Comparison of ENCODE assay signal across 32 cellular contexts in genomic region chr2:136077138-136077537, GRCh38.
"Had no signal": no experiment of that assay in that cellular context is flagged by ENCODE, and none has a peak within 500 bp of the region (broad histone marks: within the 10 kb centered on the region; RNA-seq: fewer than 3 reads in every experiment).

No MANE protein-coding gene starts in this region.

- H3K36me3 ChIP-seq: ovary, right lobe of liver, sigmoid colon, spleen, suprapubic skin, tibial artery, transverse colon, upper lobe of right lung, uterus had no signal

- H3K27ac Mint-ChIP-seq: natural killer cell treated with Interleukin-12 subunit alpha and Interleukin-12 subunit beta and Interleukin-15 and Interleukin-18, amount 100 ng/mL, for 72 hours; nephron progenitor cell; progenitor cell of endocrine pancreas; stimulated activated memory B cell treated with anti-CD40 and anti-IgM and Interleukin-4, amounts not matched to agents 10 μg/mL and 1 μg/mL and 100 μg/mL, for 72 hours; stimulated activated naive CD8-positive, alpha-beta T cell treated with anti-CD3 and anti-CD28 coated beads, Interleukin-15, amount 100 ng/mL, for 72 hours; type B pancreatic cell had no signal

- H3K27ac ChIP-seq: ovary, parathyroid adenoma, psoas muscle, right lobe of liver, sigmoid colon, spleen, suprapubic skin, testis, tibial artery, transverse colon, upper lobe of right lung, uterus had no signal

- H3K9me3 Mint-ChIP-seq: natural killer cell treated with Interleukin-12 subunit alpha and Interleukin-12 subunit beta and Interleukin-15 and Interleukin-18, amount 100 ng/mL, for 72 hours had no signal

- H2AFZ ChIP-seq: parathyroid adenoma had no signal

- H3K36me3 Mint-ChIP-seq: stimulated activated memory B cell treated with anti-CD40 and anti-IgM and Interleukin-4, amounts not matched to agents 10 μg/mL and 1 μg/mL and 100 μg/mL, for 72 hours; type B pancreatic cell had no signal

- H3K27me3 Mint-ChIP-seq: naive thymus-derived CD8-positive, alpha-beta T cell; natural killer cell treated with Interleukin-12 subunit alpha and Interleukin-12 subunit beta and Interleukin-15 and Interleukin-18, amount 100 ng/mL, for 72 hours; progenitor cell of endocrine pancreas; stimulated activated memory B cell treated with anti-CD40 and anti-IgM and Interleukin-4, amounts not matched to agents 10 μg/mL and 1 μg/mL and 100 μg/mL, for 72 hours; stimulated activated naive CD8-positive, alpha-beta T cell treated with anti-CD3 and anti-CD28 coated beads, Interleukin-15, amount 100 ng/mL, for 72 hours; type B pancreatic cell had no signal

- DNase-seq: naive thymus-derived CD8-positive, alpha-beta T cell; nephron progenitor cell; occipital lobe; ovary; posterior cingulate gyrus; psoas muscle; right cardiac atrium; right lobe of liver; sigmoid colon; spleen; stimulated activated CD4-positive, alpha-beta T cell treated with anti-CD3 and anti-CD28 coated beads, Interleukin-12 subunit alpha, Interleukin-12 subunit beta, amount 100 ng/mL, for 4 hours; stimulated activated CD4-positive, alpha-beta T cell treated with anti-CD3 and anti-CD28 coated beads, Interleukin-1b, Interleukin-23, amount 100 ng/mL, for 48 hours; stimulated activated CD4-positive, alpha-beta T cell treated with anti-CD3 and anti-CD28 coated beads, Interleukin-4, amount 100 ng/mL, for 1 hour; stimulated activated CD4-positive, alpha-beta T cell treated with anti-CD3 and anti-CD28 coated beads, Interleukin-4, amount 100 ng/mL, for 4 hours; stimulated activated CD8-positive, alpha-beta memory T cell treated with anti-CD3 and anti-CD28 coated beads, Interleukin-4, amount 100 ng/mL, for 48 hours; stimulated activated naive CD4-positive, alpha-beta T cell; stimulated activated naive CD8-positive, alpha-beta T cell treated with anti-CD3 and anti-CD28 coated beads, Interleukin-15, amount 100 ng/mL, for 72 hours; stimulated activated naive CD8-positive, alpha-beta T cell treated with anti-CD3 and anti-CD28 coated beads, Interleukin-15, Interleukin-2, amounts not matched to agents 100 U/mL and 50 U/mL, for 24 hours; substantia nigra; testis; tibial artery; transverse colon; upper lobe of right lung; uterus had no signal

- H3K4me1 ChIP-seq: parathyroid adenoma, psoas muscle, right lobe of liver, suprapubic skin, testis, tibial artery, transverse colon, upper lobe of right lung, uterus had no signal

- ATAC-seq: naive thymus-derived CD8-positive, alpha-beta T cell; natural killer cell treated with Interleukin-12 subunit alpha and Interleukin-12 subunit beta and Interleukin-15 and Interleukin-18, amount 100 ng/mL, for 72 hours; psoas muscle; right cardiac atrium; stimulated activated memory B cell treated with anti-CD40 and anti-IgM and Interleukin-4, amounts not matched to agents 10 μg/mL and 1 μg/mL and 100 μg/mL, for 72 hours; stimulated activated naive CD8-positive, alpha-beta T cell treated with anti-CD3 and anti-CD28 coated beads, Interleukin-15, amount 100 ng/mL, for 72 hours; stimulated activated naive CD8-positive, alpha-beta T cell treated with anti-CD3 and anti-CD28 coated beads, Interleukin-15, Interleukin-2, amounts not matched to agents 100 U/mL and 50 U/mL, for 24 hours; upper lobe of right lung had no signal

- H3K4me2 ChIP-seq: smooth muscle cell had no signal

- H3K27me3 ChIP-seq: ovary, right lobe of liver, sigmoid colon, spleen, suprapubic skin, testis, tibial artery, transverse colon, upper lobe of right lung, uterus had no signal

- H3K4me3 ChIP-seq: ovary, psoas muscle, right lobe of liver, sigmoid colon, smooth muscle cell, spleen, suprapubic skin, testis, tibial artery, transverse colon, upper lobe of right lung, uterus had no signal

- H3K9ac ChIP-seq: parathyroid adenoma had no signal

- H3K4me3 Mint-ChIP-seq: naive thymus-derived CD8-positive, alpha-beta T cell; natural killer cell treated with Interleukin-12 subunit alpha and Interleukin-12 subunit beta and Interleukin-15 and Interleukin-18, amount 100 ng/mL, for 72 hours; nephron progenitor cell; neural crest cell; stimulated activated memory B cell treated with anti-CD40 and anti-IgM and Interleukin-4, amounts not matched to agents 10 μg/mL and 1 μg/mL and 100 μg/mL, for 72 hours; stimulated activated naive CD8-positive, alpha-beta T cell treated with anti-CD3 and anti-CD28 coated beads, Interleukin-15, amount 100 ng/mL, for 72 hours; type B pancreatic cell had no signal

- H3K79me2 ChIP-seq: parathyroid adenoma had no signal

- H3K4me1 Mint-ChIP-seq: stimulated activated naive CD8-positive, alpha-beta T cell treated with anti-CD3 and anti-CD28 coated beads, Interleukin-15, amount 100 ng/mL, for 72 hours had no signal

- H3K9me3 ChIP-seq: ovary, psoas muscle, right lobe of liver, sigmoid colon, testis, transverse colon, upper lobe of right lung, uterus had no signal
